8 cellular contexts compared by ENCODE assay signal in genomic region chr14:44897041-44897843, GRCh38.
DNase-seq lines count a peak whose midpoint lies in the region; ATAC-seq and TF ChIP-seq lines count a peak whose summit lies in the region.

No MANE protein-coding gene starts in this region.

- H2AFZ ChIP-seq in osteoblast (ENCODE audit: low read length) = peak overlapping the region; percentile 81

- DNase-seq in GM10266 (ENCODE audit: extremely low spot score) = peak; percentile 97
- peak; percentile 95 for DNase-seq in NCI-H1092 treated with DMSO at 0.1 percent for 48 hours (lab: John Stamatoyannopoulos, UW)
- DNase-seq in glutamatergic neuron = peak; percentile 97
- DNase-seq in osteoblast (ENCODE audit: insufficient read length, low spot score, missing footprints) = peak; percentile 97
- peak; percentile 98 for DNase-seq in thoracic aorta (ENCODE audit: low spot score)

- H4K20me1 ChIP-seq in osteoblast (ENCODE audit: insufficient read depth, low read length) = no peaks in the 10 kb centered on the region

- H3K36me3 ChIP-seq in osteoblast (ENCODE audit: insufficient read depth, low read length) (no peaks in the 10 kb centered on the region), thoracic aorta (peaks cover 4% of the 10 kb centered on the region)

- ATAC-seq in HG02623 (IDR thresholded peaks at IDR 0.05; ENCODE audit: unreplicated experiment) = peak; percentile 94
- ATAC-seq in SK-N-SH treated with all-trans-retinoic acid at 6 μM for 48 hours = peak; percentile 98
- ATAC-seq in thoracic aorta (ENCODE audit: insufficient number of reproducible peaks, low FRiP score, low read depth) = peak; percentile 99

- H3K4me1 Mint-ChIP-seq in activated naive CD8-positive, alpha-beta T cell (ENCODE audit: low read depth) = peaks cover 23% of the 10 kb centered on the region
- no peaks in the 10 kb centered on the region for H3K4me1 Mint-ChIP-seq in glutamatergic neuron (ENCODE audit: low read depth, unreplicated experiment)

- H3K27ac Mint-ChIP-seq in activated naive CD8-positive, alpha-beta T cell = peak overlapping the region; percentile 86
- peak overlapping the region; percentile 86 for H3K27ac Mint-ChIP-seq in glutamatergic neuron (ENCODE audit: unreplicated experiment)

- TF ChIP-seq CTCF in GM10266 (IDR thresholded peaks at IDR 0.05; ENCODE audit: control insufficient read depth, insufficient read depth, low read depth, missing control alignments) = no peak
- TF ChIP-seq CTCF in glutamatergic neuron (IDR thresholded peaks at IDR 0.05; ENCODE audit: partially characterized antibody, unreplicated experiment) = no peak
- TF ChIP-seq CTCF in osteoblast (IDR thresholded peaks at IDR 0.05; ENCODE audit: extremely low read depth, low read depth, low read length) = no peak
- no peak for TF ChIP-seq CTCF in thoracic aorta (IDR thresholded peaks at IDR 0.05)

- H3K4me3 Mint-ChIP-seq in activated naive CD8-positive, alpha-beta T cell = peak overlapping the region; percentile 89
- H3K4me3 Mint-ChIP-seq in glutamatergic neuron (ENCODE audit: unreplicated experiment) = peak overlapping the region; percentile 94

- H3K27me3 Mint-ChIP-seq in activated naive CD8-positive, alpha-beta T cell = no peaks in the 10 kb centered on the region
- H3K27me3 Mint-ChIP-seq in glutamatergic neuron (ENCODE audit: unreplicated experiment) = no peaks in the 10 kb centered on the region

- H3K4me1 ChIP-seq in osteoblast (ENCODE audit: insufficient read depth, low read length) = peaks cover 13% of the 10 kb centered on the region
- H3K4me1 ChIP-seq in thoracic aorta (ENCODE audit: control insufficient read depth in 1 of 2, low read depth in 2 of 2) = peaks cover 4 to 36% of the 10 kb centered on the region in 2 donors

- H3K79me2 ChIP-seq in osteoblast (ENCODE audit: insufficient read depth, low read length) = peaks cover 14% of the 10 kb centered on the region

- H3K27me3 ChIP-seq in osteoblast (ENCODE audit: insufficient read depth, low read length) (no peaks in the 10 kb centered on the region), thoracic aorta (replicated peaks; ENCODE audit: insufficient read depth) (no peaks in the 10 kb centered on the region)

- no peaks in the 10 kb centered on the region for H3K9me3 Mint-ChIP-seq in activated naive CD8-positive, alpha-beta T cell (ENCODE audit: low read depth)
- H3K9me3 Mint-ChIP-seq in glutamatergic neuron (ENCODE audit: unreplicated experiment) = peaks cover 4% of the 10 kb centered on the region

- peak overlapping the region; percentile 93 for H3K4me2 ChIP-seq in osteoblast (ENCODE audit: insufficient read depth, low read length)

- H3K4me3 ChIP-seq in osteoblast (ENCODE audit: insufficient read depth, low read length) (peak overlapping the region; percentile 92), thoracic aorta (peak overlapping the region; percentile 84)

- H3K27ac ChIP-seq in osteoblast (ENCODE audit: low read depth, low read length) (peak overlapping the region; percentile 87), thoracic aorta (peak overlapping the region; percentile 97 to 99)

- H3K9me3 ChIP-seq in osteoblast (ENCODE audit: low read depth, low read length) (no peaks in the 10 kb centered on the region), thoracic aorta (no peaks in the 10 kb centered on the region)

- no peaks in the 10 kb centered on the region for H3K36me3 Mint-ChIP-seq in activated naive CD8-positive, alpha-beta T cell
- no peaks in the 10 kb centered on the region for H3K36me3 Mint-ChIP-seq in glutamatergic neuron (ENCODE audit: unreplicated experiment)

TF ChIP-seq in SK-N-SH treated with all-trans-retinoic acid at 6 μM for 48 hours, 23 proteins besides CTCF, POLR2A, EP300 and RAD21:
- TF ChIP-seq ISL1 (CRISPR knock-in tag; IDR thresholded peaks at IDR 0.05) (no peak), CSRNP3 (CRISPR knock-in tag; IDR thresholded peaks at IDR 0.05) (no peak), ZFP30 (CRISPR knock-in tag; IDR thresholded peaks at IDR 0.05) (no peak), ZNF70 (CRISPR knock-in tag; IDR thresholded peaks at IDR 0.05) (no peak), ZC3H10 (CRISPR knock-in tag; IDR thresholded peaks at IDR 0.05) (no peak), ARNTL (CRISPR knock-in tag; IDR thresholded peaks at IDR 0.05; ENCODE audit: borderline replicate concordance, low read depth) (no peak), PPARA (CRISPR knock-in tag; IDR thresholded peaks at IDR 0.05; ENCODE audit: borderline replicate concordance) (no peak)
TF ChIP-seq in SK-N-SH treated with all-trans-retinoic acid at 6 μM for 48 hours: peak in this region for 0.

Comparison
In these comparisons a context has a peak if more than half of its experiments do, and no peak if none do; other contexts are left out.
1. Peak in every context shown above with its lines: DNase-seq, ATAC-seq, H3K4me3 ChIP-seq and H3K27ac ChIP-seq.